ENCODE assay signal across 1 cellular context in genomic region chr15:100727291-100727851, GRCh38.
TF ChIP-seq lines count a peak whose summit lies in the region.

No MANE protein-coding gene starts in this region.

TF ChIP-seq in GM23338, 12 proteins besides CTCF, POLR2A, EP300 and RAD21 (continued from another document):
- TF ChIP-seq ZNF462 (CRISPR knock-in tag; IDR thresholded peaks at IDR 0.05) (no peak), EZH2phosphoT487 (IDR thresholded peaks at IDR 0.05; ENCODE audit: unreplicated experiment) (no peak), JUNB (IDR thresholded peaks at IDR 0.05; ENCODE audit: unreplicated experiment) (no peak), REST (IDR thresholded peaks at IDR 0.05; ENCODE audit: unreplicated experiment) (no peak)
